Comparison of ENCODE assay signal across 27 cellular contexts in the genomic region with DNA sequence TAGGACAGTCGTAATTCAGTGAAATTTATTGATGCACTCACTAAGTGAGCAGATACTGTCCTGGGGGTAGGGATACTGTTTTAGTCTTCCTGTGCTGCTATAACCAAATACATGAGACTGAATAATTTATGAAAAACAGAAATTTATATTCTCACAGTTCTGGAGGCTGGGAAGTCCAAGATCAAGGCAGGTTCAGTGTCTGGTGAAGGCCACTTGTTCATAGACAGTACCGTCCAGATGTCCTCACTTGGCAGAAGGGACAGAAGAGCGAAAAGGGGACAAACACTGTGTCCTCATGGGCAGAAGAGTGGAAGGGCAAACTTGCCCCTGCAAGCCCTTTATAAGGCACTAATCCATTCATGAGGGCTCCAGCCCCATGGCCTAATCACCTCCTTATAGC. TPM values are rescaled to one million over a fixed set of nuclear protein-coding genes. Genes with fewer than 3 reads are reported as not detected.
DNase-seq lines count a peak whose midpoint lies in the region; ATAC-seq and TF ChIP-seq lines count a peak whose summit lies in the region.
"Had no signal": no experiment of that assay in that cellular context is flagged by ENCODE, and none has a peak within 500 bp of the region (broad histone marks: within the 10 kb centered on the region; RNA-seq: fewer than 3 reads in every experiment).

No MANE protein-coding gene starts in this region.

- DNase-seq in HFFc6 = no peak
- DNase-seq in adipocyte (ENCODE audit: low read depth) = no peak
- no peak for DNase-seq in fibroblast of lung (ENCODE audit: low read depth in 2 of 2)
- no peak for DNase-seq in sciatic nerve (ENCODE audit: low spot score)
- no peak for DNase-seq in activated T-helper 2 cell treated with anti-CD3 and anti-CD28 coated beads, Interferon-gamma antibody, Interleukin-2, Interleukin-4, amounts not matched to agents 10 μg/mL and 5 μg/mL and 100 μg/mL, durations not matched to agents 14 hours and 24 hours and 36 hours (ENCODE audit: low spot score)
- DNase-seq in KG1 (lab: John Stamatoyannopoulos, UW) = no peak
- DNase-seq in activated CD4-positive, alpha-beta T cell treated with anti-CD3 and anti-CD28 coated beads, Interleukin-2, amount 50 U/mL, for 4 hours = no peak
- DNase-seq: activated B cell treated with CpG ODN at 0.5 μM for 24 hours; activated CD4-positive, alpha-beta T cell treated with anti-CD3 and anti-CD28 coated beads, Interleukin-2, amount 50 U/mL, for 1 hour; activated naive CD4-positive, alpha-beta T cell treated with Interleukin-2 at 50 U/mL for 16 hours; activated T-cell treated with anti-CD3 and anti-CD28 coated beads, Interleukin-2, amount 50 U/mL, for 72 hours; body of pancreas; H9; Kasumi-1; MV-4-11; NCI-H1436 treated with DMSO at 0.1 percent for 48 hours; sigmoid colon; stimulated activated CD4-positive, alpha-beta T cell treated with anti-CD3 and anti-CD28 coated beads, Interleukin-15, amount 100 ng/mL, for 24 hours; stimulated activated CD4-positive, alpha-beta T cell treated with anti-CD3 and anti-CD28 coated beads, Interleukin-4, amount 100 ng/mL, for 4 hours; transverse colon had no signal

- H3K9me3 ChIP-seq in adipocyte (ENCODE audit: control insufficient read depth, low read length) (no peaks in the 10 kb centered on the region), fibroblast of lung (ENCODE audit: control insufficient read depth, insufficient read depth, low read depth, low read length) (no peaks in the 10 kb centered on the region)
- H3K9me3 ChIP-seq: adrenal gland, body of pancreas, neutrophil, transverse colon had no signal

- H3K9me3 Mint-ChIP-seq in HFFc6 = peaks cover 17% of the 10 kb centered on the region
- peaks cover 4% of the 10 kb centered on the region for H3K9me3 Mint-ChIP-seq in activated T-helper 2 cell treated with anti-CD3 and anti-CD28 coated beads, Interferon-gamma antibody, Interleukin-2, Interleukin-4, amounts not matched to agents 10 μg/mL and 5 μg/mL and 100 μg/mL, durations not matched to agents 14 hours and 24 hours and 36 hours

- ATAC-seq in sciatic nerve (peak; percentile 38), GM21825 (IDR thresholded peaks at IDR 0.05; ENCODE audit: unreplicated experiment) (no peak)
- ATAC-seq: activated T-cell treated with anti-CD3 and anti-CD28 coated beads, Interleukin-2, amount 50 U/mL, for 72 hours; body of pancreas; GM12878 had no signal

- no peaks in the 10 kb centered on the region for H3K36me3 ChIP-seq in adipocyte (ENCODE audit: control insufficient read depth, insufficient read depth, low read length, severe bottlenecking)
- H3K36me3 ChIP-seq in fibroblast of lung (ENCODE audit: control insufficient read depth, insufficient read depth, low read length) = no peaks in the 10 kb centered on the region
- H3K36me3 ChIP-seq: adrenal gland; BLaER1 treated with 17β-estradiol and CSF1 and Interleukin-3, amounts not matched to agents 10 nM and 100 nM; neutrophil; sigmoid colon; transverse colon had no signal

- intact Hi-C loops in sciatic nerve (cut with DNase I) = no loop called here
- intact Hi-C loops in activated T-helper 2 cell treated with anti-CD3 and anti-CD28 coated beads, Interferon-gamma antibody, Interleukin-2, Interleukin-4, amounts not matched to agents 10 μg/mL and 5 μg/mL and 100 μg/mL, durations not matched to agents 14 hours and 24 hours and 36 hours (cut with micrococcal nuclease) = no loop called here

- H3K27ac Mint-ChIP-seq in HFFc6 = peak overlapping the region; percentile 95
- no peak overlapping the region for H3K27ac Mint-ChIP-seq in activated T-helper 2 cell treated with anti-CD3 and anti-CD28 coated beads, Interferon-gamma antibody, Interleukin-2, Interleukin-4, amounts not matched to agents 10 μg/mL and 5 μg/mL and 100 μg/mL, durations not matched to agents 14 hours and 24 hours and 36 hours
- H3K27ac Mint-ChIP-seq: activated B cell treated with CpG ODN at 0.5 μM for 24 hours; activated T-cell treated with anti-CD3 and anti-CD28 coated beads, Interleukin-2, amount 50 U/mL, for 72 hours; H9; T-helper 1 cell treated with Interleukin-12 subunit alpha and Interleukin-12 subunit beta and Interleukin-4 antibody, amounts not matched to agents 30 μg/mL and 1 μg/mL, for 36 hours had no signal

- H3K4me1 ChIP-seq in adipocyte (ENCODE audit: control insufficient read depth, insufficient read depth, low read length) (peaks cover 27% of the 10 kb centered on the region), fibroblast of lung (ENCODE audit: control insufficient read depth, extremely low read depth, insufficient read depth, low read length) (peaks cover 9% of the 10 kb centered on the region)
- H3K4me1 ChIP-seq: adrenal gland; BLaER1 treated with 17β-estradiol and CSF1 and Interleukin-3, amounts not matched to agents 10 nM and 100 nM; body of pancreas; transverse colon had no signal

- H3K9ac ChIP-seq in adipocyte (ENCODE audit: low read length) (peak overlapping the region; percentile 56), fibroblast of lung (ENCODE audit: insufficient read depth, low read length) (no peak overlapping the region)
- H3K9ac ChIP-seq: BLaER1 treated with 17β-estradiol and CSF1 and Interleukin-3, amounts not matched to agents 10 nM and 100 nM had no signal

- H4K20me1 ChIP-seq in fibroblast of lung (ENCODE audit: control insufficient read depth, extremely low read depth, insufficient read depth, low read length) = no peaks in the 10 kb centered on the region
- H4K20me1 ChIP-seq: BLaER1 treated with 17β-estradiol and CSF1 and Interleukin-3, amounts not matched to agents 10 nM and 100 nM had no signal

- H3K4me3 ChIP-seq in adipocyte (ENCODE audit: low read length) (peak overlapping the region; percentile 37), fibroblast of lung (replicated peaks in 1 of 4; ENCODE audit: control extremely low read depth in 1 of 4, insufficient read depth in 1 of 4, low read depth in 3 of 4, low read length in 4 of 4) (no peak overlapping the region)
- H3K4me3 ChIP-seq: adrenal gland; BLaER1 treated with 17β-estradiol and CSF1 and Interleukin-3, amounts not matched to agents 10 nM and 100 nM; body of pancreas; GM12878; sigmoid colon; transverse colon had no signal

- H3K27me3 ChIP-seq in adipocyte (replicated peaks; ENCODE audit: control insufficient read depth, insufficient read depth, low read length) (no peaks in the 10 kb centered on the region), fibroblast of lung (ENCODE audit: control insufficient read depth, insufficient read depth, low read length) (no peaks in the 10 kb centered on the region)
- H3K27me3 ChIP-seq: adrenal gland; BLaER1 treated with 17β-estradiol and CSF1 and Interleukin-3, amounts not matched to agents 10 nM and 100 nM; body of pancreas; neutrophil; sigmoid colon; transverse colon had no signal

- H3K79me2 ChIP-seq in fibroblast of lung (ENCODE audit: control insufficient read depth, insufficient read depth, low read length) = no peaks in the 10 kb centered on the region

- no peak overlapping the region for H3K4me2 ChIP-seq in fibroblast of lung (ENCODE audit: extremely low read depth, insufficient read depth, low read length)
- H3K4me2 ChIP-seq: BLaER1 treated with 17β-estradiol and CSF1 and Interleukin-3, amounts not matched to agents 10 nM and 100 nM had no signal

- peak overlapping the region; percentile 74 for H3K27ac ChIP-seq in fibroblast of lung (ENCODE audit: insufficient read depth, low read length)
- H3K27ac ChIP-seq: adrenal gland; BLaER1 treated with 17β-estradiol and CSF1 and Interleukin-3, amounts not matched to agents 10 nM and 100 nM; body of pancreas; neutrophil; sigmoid colon; transverse colon had no signal

- H3K4me1 Mint-ChIP-seq in HFFc6 (ENCODE audit: low read depth) = peaks cover 47% of the 10 kb centered on the region
- H3K4me1 Mint-ChIP-seq in activated T-helper 2 cell treated with anti-CD3 and anti-CD28 coated beads, Interferon-gamma antibody, Interleukin-2, Interleukin-4, amounts not matched to agents 10 μg/mL and 5 μg/mL and 100 μg/mL, durations not matched to agents 14 hours and 24 hours and 36 hours (ENCODE audit: low read depth) = no peaks in the 10 kb centered on the region
- H3K4me1 Mint-ChIP-seq: activated B cell treated with CpG ODN at 0.5 μM for 24 hours had no signal

- TF ChIP-seq CTCF in HFFc6 (IDR thresholded peaks at IDR 0.05) (no peak), fibroblast of lung (conservative IDR thresholded peaks at IDR 0.05 in 1 of 2, IDR thresholded peaks at IDR 0.05 in 1 of 2; ENCODE audit: low read depth in 1 of 2, low read length in 2 of 2) (no peak)

- H3K4me3 Mint-ChIP-seq in HFFc6 = peak overlapping the region; percentile 67
- no peak overlapping the region for H3K4me3 Mint-ChIP-seq in activated T-helper 2 cell treated with anti-CD3 and anti-CD28 coated beads, Interferon-gamma antibody, Interleukin-2, Interleukin-4, amounts not matched to agents 10 μg/mL and 5 μg/mL and 100 μg/mL, durations not matched to agents 14 hours and 24 hours and 36 hours (ENCODE audit: low read depth)
- H3K4me3 Mint-ChIP-seq: activated B cell treated with CpG ODN at 0.5 μM for 24 hours; activated T-cell treated with anti-CD3 and anti-CD28 coated beads, Interleukin-2, amount 50 U/mL, for 72 hours; H9; T-helper 1 cell treated with Interleukin-12 subunit alpha and Interleukin-12 subunit beta and Interleukin-4 antibody, amounts not matched to agents 30 μg/mL and 1 μg/mL, for 36 hours had no signal

- peaks cover 25% of the 10 kb centered on the region for H3K36me3 Mint-ChIP-seq in HFFc6 (ENCODE audit: low read depth)
- H3K36me3 Mint-ChIP-seq in activated T-helper 2 cell treated with anti-CD3 and anti-CD28 coated beads, Interferon-gamma antibody, Interleukin-2, Interleukin-4, amounts not matched to agents 10 μg/mL and 5 μg/mL and 100 μg/mL, durations not matched to agents 14 hours and 24 hours and 36 hours (ENCODE audit: low read depth) = no peaks in the 10 kb centered on the region

- no peak overlapping the region for H2AFZ ChIP-seq in fibroblast of lung (ENCODE audit: low read length)

- no peaks in the 10 kb centered on the region; the same call in 1 of the 2 replicates for H3K27me3 Mint-ChIP-seq in HFFc6 (ENCODE audit: insufficient read depth)
- peaks cover 2% of the 10 kb centered on the region for H3K27me3 Mint-ChIP-seq in activated T-helper 2 cell treated with anti-CD3 and anti-CD28 coated beads, Interferon-gamma antibody, Interleukin-2, Interleukin-4, amounts not matched to agents 10 μg/mL and 5 μg/mL and 100 μg/mL, durations not matched to agents 14 hours and 24 hours and 36 hours (ENCODE audit: low read depth)
- H3K27me3 Mint-ChIP-seq: activated B cell treated with CpG ODN at 0.5 μM for 24 hours, progenitor cell of endocrine pancreas had no signal

RNA-seq across cellular contexts. Expression of gene PGRMC2, which starts 45.6 kb away (rescaled TPM):
- 100 to 1,000 TPM; 116 to 185 (median 129) TPM for total RNA-seq in HFFc6 (2021; fragmentation: NEBNext Ultra II Directional; extraction: Animal tissue kit (Norgen Biotek cat#: 25700))
- 22.1 and 30.4 TPM in 2 replicates for total RNA-seq in fibroblast of lung
- polyA plus RNA-seq in fibroblast of lung = 35.8 and 95.6 TPM in 2 replicates
- polyA plus RNA-seq in fibroblast of lung (2012) = 76.8 and 184 TPM in 2 replicates
- 1.1 and 6.2 TPM in 2 replicates for polyA minus RNA-seq in fibroblast of lung (ENCODE audit: low replicate concordance)
- 53.9 TPM for total RNA-seq in sciatic nerve
- total RNA-seq in activated T-helper 2 cell treated with anti-CD3 and anti-CD28 coated beads, Interferon-gamma antibody, Interleukin-2, Interleukin-4, amounts not matched to agents 10 μg/mL and 5 μg/mL and 100 μg/mL, durations not matched to agents 14 hours and 24 hours and 36 hours = 45.0 and 47.2 TPM in 2 replicates
